In genomic region chr5:158770506-158770905, GRCh38 we compare ENCODE assay signal across 8 cellular contexts.
DNase-seq lines count a peak whose midpoint lies in the region; ATAC-seq and TF ChIP-seq lines count a peak whose summit lies in the region.

No MANE protein-coding gene starts in this region.

- H3K4me1 ChIP-seq in left ventricle myocardium inferior (peaks cover 47% of the 10 kb centered on the region), foreskin keratinocyte (no peaks in the 10 kb centered on the region)

- no peaks in the 10 kb centered on the region for H3K36me3 ChIP-seq in left ventricle myocardium inferior

- H3K4me3 ChIP-seq in left ventricle myocardium inferior: no peak overlapping the region

- no peak for ATAC-seq in Right ventricle myocardium superior (ENCODE audit: poor library complexity)
- ATAC-seq in foreskin keratinocyte: peak; percentile 51
- no peak for ATAC-seq in HG02571 (IDR thresholded peaks at IDR 0.05; ENCODE audit: unreplicated experiment)

- H3K27ac ChIP-seq in left ventricle myocardium inferior (replicated peaks) (peak overlapping the region; percentile 61), foreskin keratinocyte (no peak overlapping the region)

- no peaks in the 10 kb centered on the region for H3K27me3 ChIP-seq in left ventricle myocardium inferior (ENCODE audit: low read depth)
- H3K27me3 ChIP-seq in foreskin keratinocyte: no peaks in the 10 kb centered on the region

- no peak for DNase-seq in left ventricle myocardium inferior
- no peak for DNase-seq in Right ventricle myocardium superior
- peak; percentile 19 for DNase-seq in OCI-M1 (lab: John Stamatoyannopoulos, UW)
- no peak for DNase-seq in foreskin keratinocyte
- no peak for DNase-seq in cerebellar nuclear complex (lab: John Stamatoyannopoulos, UW)
- DNase-seq in activated CD4-positive, CD25-positive, alpha-beta regulatory T cell treated with anti-CD3 and anti-CD28 coated beads, Interleukin-2, amount 50 U/mL, for 72 hours: no peak
- DNase-seq in SW 1271 (lab: John Stamatoyannopoulos, UW): no peak

- TF ChIP-seq CTCF in left ventricle myocardium inferior (IDR thresholded peaks at IDR 0.05; ENCODE audit: borderline replicate concordance): no peak
- peak; percentile 43 for TF ChIP-seq CTCF in foreskin keratinocyte (conservative IDR thresholded peaks at IDR 0.05)

- intact Hi-C loops in left ventricle myocardium inferior (cut with micrococcal nuclease) (no loop called here), Right ventricle myocardium superior (cut with DNase I) (no loop called here)

- H3K9me3 ChIP-seq in left ventricle myocardium inferior (replicated peaks): no peaks in the 10 kb centered on the region
